14 cellular contexts compared by ENCODE assay signal in the genomic region with DNA sequence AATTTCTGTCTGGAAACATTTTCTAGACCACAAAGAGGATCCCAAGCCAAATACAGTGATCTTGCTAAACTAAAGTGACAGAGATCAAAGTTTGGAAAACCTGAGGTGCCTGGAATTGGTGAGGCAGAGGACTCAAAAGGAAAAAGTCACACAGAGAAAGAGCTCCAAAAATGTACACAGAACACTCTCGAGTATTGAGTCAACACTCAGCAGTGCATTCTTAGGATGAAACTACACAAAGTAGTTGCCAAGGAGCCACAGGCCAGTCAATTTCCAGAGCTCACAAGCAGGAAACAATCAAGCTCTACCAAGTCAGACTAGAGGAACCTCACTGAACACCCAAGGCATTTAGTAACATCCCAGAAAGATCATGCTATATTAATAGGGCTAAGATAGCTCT.
A peak's percentile ranks its signal among the peaks of the same experiment; 100 is the strongest.
DNase-seq lines count a peak whose midpoint lies in the region; ATAC-seq and TF ChIP-seq lines count a peak whose summit lies in the region.
"Had no signal": no experiment of that assay in that cellular context is flagged by ENCODE, and none has a peak within 500 bp of the region (broad histone marks: within the 10 kb centered on the region; RNA-seq: fewer than 3 reads in every experiment).

No MANE protein-coding gene starts in this region.

- no peaks in the 10 kb centered on the region for H3K27me3 Mint-ChIP-seq in activated naive CD8-positive, alpha-beta T cell
- H3K27me3 Mint-ChIP-seq: activated naive CD8-positive, alpha-beta T cell treated with anti-CD3 and anti-CD28 coated beads, Interleukin-2, amount 10 ng/mL, durations not matched to agents 7 days and 5 days; memory B cell had no signal

- no peaks in the 10 kb centered on the region for H3K27me3 ChIP-seq in left lung
- H3K27me3 ChIP-seq: pancreas had no signal

- H3K9me3 ChIP-seq in left lung: no peaks in the 10 kb centered on the region
- H3K9me3 ChIP-seq: pancreas had no signal

- H3K27ac Mint-ChIP-seq in activated naive CD8-positive, alpha-beta T cell: peak overlapping the region; percentile 30
- H3K27ac Mint-ChIP-seq: activated naive CD8-positive, alpha-beta T cell treated with anti-CD3 and anti-CD28 coated beads, Interleukin-2, amount 10 ng/mL, durations not matched to agents 7 days and 5 days; memory B cell had no signal

- peaks cover 28% of the 10 kb centered on the region for H3K4me1 Mint-ChIP-seq in activated naive CD8-positive, alpha-beta T cell (ENCODE audit: low read depth)

- H3K4me3 Mint-ChIP-seq in activated naive CD8-positive, alpha-beta T cell: no peak overlapping the region
- H3K4me3 Mint-ChIP-seq: activated naive CD8-positive, alpha-beta T cell treated with anti-CD3 and anti-CD28 coated beads, Interleukin-2, amount 10 ng/mL, durations not matched to agents 7 days and 5 days; memory B cell had no signal

- peak; percentile 92 for ATAC-seq in left lung
- ATAC-seq in GM21447 (IDR thresholded peaks at IDR 0.05; ENCODE audit: unreplicated experiment): no peak
- ATAC-seq in GM18861 (IDR thresholded peaks at IDR 0.05; ENCODE audit: unreplicated experiment): no peak
- ATAC-seq: pancreas had no signal

- H3K36me3 Mint-ChIP-seq in activated naive CD8-positive, alpha-beta T cell: peaks cover 38% of the 10 kb centered on the region

- H3K4me1 ChIP-seq in left lung: peaks cover 0 to 24% of the 10 kb centered on the region in 2 donors
- H3K4me1 ChIP-seq: pancreas had no signal

- H3K9me3 Mint-ChIP-seq in activated naive CD8-positive, alpha-beta T cell (ENCODE audit: low read depth): no peaks in the 10 kb centered on the region
- H3K9me3 Mint-ChIP-seq: memory B cell had no signal

- H3K4me3 ChIP-seq in GM12865 (ENCODE audit: low read depth, low read length) (no peak overlapping the region), left lung (no peak overlapping the region)
- H3K4me3 ChIP-seq: pancreas had no signal

- TF ChIP-seq CTCF in GM12865 (IDR thresholded peaks at IDR 0.05; ENCODE audit: insufficient read depth, low read depth, low read length, missing control alignments) (no peak), left lung (IDR thresholded peaks at IDR 0.05) (no peak)

- intact Hi-C loops in left lung (cut with DNase I): no loop called here

- peak overlapping the region; percentile 45 to 54 for H3K27ac ChIP-seq in left lung
- H3K27ac ChIP-seq: pancreas had no signal

- DNase-seq in AG20443 (ENCODE audit: low spot score) (peak; percentile 85), GM12865 (ENCODE audit: low read depth) (peak; percentile 44), left lung (peak in 1 of 2 donors; percentile 37), C1 segment of cervical spinal cord (lab: John Stamatoyannopoulos, UW) (no peak), HT-29 (ENCODE audit: low spot score) (no peak)
- DNase-seq: activated naive CD8-positive, alpha-beta T cell treated with anti-CD3 and anti-CD28 coated beads, Interleukin-2, amount 10 ng/mL, durations not matched to agents 7 days and 5 days; hypothalamus; MV-4-11; NCI-H510A; pancreas had no signal

- peaks cover 0 to 33% of the 10 kb centered on the region in 2 donors for H3K36me3 ChIP-seq in left lung

Comparison
In these comparisons a context has a peak if more than half of its experiments do, and no peak if none do; other contexts are left out.
1. DNase-seq: peak in AG20443 (single experiment) and GM12865 (single experiment); none in C1 segment of cervical spinal cord (0 of 14) and HT-29 (single experiment).